Comparison of ENCODE assay signal across 9 cellular contexts in genomic region chr12:53096761-53097160, GRCh38. TPM values are rescaled to one million over a fixed set of nuclear protein-coding genes. Genes with fewer than 3 reads are reported as not detected.
DNase-seq lines count a peak whose midpoint lies in the region; ATAC-seq and TF ChIP-seq lines count a peak whose summit lies in the region.
"Had no signal": no experiment of that assay in that cellular context is flagged by ENCODE, and none has a peak within 500 bp of the region (broad histone marks: within the 10 kb centered on the region; RNA-seq: fewer than 3 reads in every experiment).

No MANE protein-coding gene starts in this region.

- H2AK5ac ChIP-seq in IMR-90 (ENCODE audit: low read depth, low read length) = peak overlapping the region; percentile 91

- peak overlapping the region; percentile 78 for H4K91ac ChIP-seq in IMR-90 (ENCODE audit: insufficient read depth, low read depth, low read length)

- intact Hi-C loops in IMR-90 (cut with micrococcal nuclease) = no loop called here
- intact Hi-C loops in naive thymus-derived CD4-positive, alpha-beta T cell (cut with micrococcal nuclease) = loop anchor here (5.0 kb wide), 2 partner anchors 44 to 191 kb away; partner anchors contain the start of gene TNS2 (in 1 of the 2)

- H3K4me3 ChIP-seq in ACC112 (ENCODE audit: low read depth, low read length) (peak overlapping the region; percentile 88), IMR-90 (ENCODE audit: insufficient read depth, low read depth, low read length) (peak overlapping the region; percentile 60)
- H3K4me3 ChIP-seq in naive thymus-derived CD4-positive, alpha-beta T cell (ENCODE audit: low read length) = peak overlapping the region; percentile 49

- TF ChIP-seq CTCF in IMR-90 (conservative IDR thresholded peaks at IDR 0.05; ENCODE audit: low read depth, low read length) = no peak

- no peaks in the 10 kb centered on the region for H3K27me3 ChIP-seq in ACC112 (ENCODE audit: insufficient read depth, low read length)
- H3K27me3 ChIP-seq in IMR-90 (ENCODE audit: control insufficient read depth, insufficient read depth, low read length) = no peaks in the 10 kb centered on the region
- no peaks in the 10 kb centered on the region for H3K27me3 ChIP-seq in naive thymus-derived CD4-positive, alpha-beta T cell (ENCODE audit: control insufficient read depth in 2 of 2, insufficient read depth in 2 of 2, low read length in 2 of 2)

- H4K8ac ChIP-seq in IMR-90 (ENCODE audit: low read depth in 2 of 2, low read length in 2 of 2) = peak overlapping the region; percentile 84 to 89

- in situ Hi-C loops in IMR-90 (cut with MboI; ENCODE audit: low sequenced_read_pairs) = no loop called here

- peak overlapping the region; percentile 81 for H3K9ac ChIP-seq in IMR-90 (ENCODE audit: low read depth, low read length)

- H3K14ac ChIP-seq in IMR-90 (replicated peaks; ENCODE audit: low read depth, low read length) = peak overlapping the region; percentile 99

- H3K27ac ChIP-seq in ACC112 (ENCODE audit: low read depth, low read length) (peak overlapping the region; percentile 89), IMR-90 (ENCODE audit: insufficient read depth, low read length) (peak overlapping the region; percentile 94), substantia nigra (ENCODE audit: low read depth, low read length, poor library complexity, severe bottlenecking) (no peak overlapping the region)
- H3K27ac ChIP-seq in naive thymus-derived CD4-positive, alpha-beta T cell (ENCODE audit: low read depth, low read length) = no peak overlapping the region

- H2BK120ac ChIP-seq in IMR-90 (ENCODE audit: low read depth, low read length) = peak overlapping the region; percentile 78

- H2BK5ac ChIP-seq in IMR-90 (ENCODE audit: low read depth, low read length, poor library complexity, severe bottlenecking) = peak overlapping the region; percentile 96

- peaks cover 17% of the 10 kb centered on the region for H3K4me1 ChIP-seq in ACC112 (ENCODE audit: control insufficient read depth, insufficient read depth, low read length, unreplicated experiment)
- peaks cover 32% of the 10 kb centered on the region for H3K4me1 ChIP-seq in IMR-90 (ENCODE audit: control insufficient read depth, insufficient read depth, low read length)
- peaks cover 18 to 22% of the 10 kb centered on the region in 2 donors for H3K4me1 ChIP-seq in naive thymus-derived CD4-positive, alpha-beta T cell (ENCODE audit: control insufficient read depth in 2 of 2, insufficient read depth in 2 of 2, low read length in 2 of 2)

- no peak for DNase-seq in IMR-90
- no peak for DNase-seq in effector memory CD8-positive, alpha-beta T cell
- DNase-seq in naive thymus-derived CD4-positive, alpha-beta T cell = no peak
- DNase-seq in activated CD4-positive, CD25-positive, alpha-beta regulatory T cell (lab: John Stamatoyannopoulos, UW) = no peak
- DNase-seq in substantia nigra (lab: John Stamatoyannopoulos, UW) = no peak
- no peak for DNase-seq in NOMO-1 treated with dmso at 0.1 percent for 144 hours (lab: John Stamatoyannopoulos, UW; ENCODE audit: unreplicated experiment)

- CTCF ChIA-PET in IMR-90 (lab: Yijun Ruan, JAX) = interaction anchor here (3.9 kb wide), 1 partner anchor 31 kb away, joined by 39 read pairs; no protein-coding TSS in a partner anchor
- CTCF ChIA-PET in naive thymus-derived CD4-positive, alpha-beta T cell (lab: Charles Lee) = interaction anchor here (1.6 to 4.1 kb wide), 4 partner anchors 18 to 248 kb away, joined by 5 to 100 read pairs (median 24); partner anchors contain the start of gene SPRYD3

- TF ChIP-seq POLR2A in IMR-90 (IDR thresholded peaks at IDR 0.05; ENCODE audit: low read depth, low read length) = no peak

- H3K4me3 Mint-ChIP-seq in effector memory CD8-positive, alpha-beta T cell = peak overlapping the region; percentile 76 to 82
- peak overlapping the region; percentile 73 to 93 (median 82) for H3K4me3 Mint-ChIP-seq in naive thymus-derived CD4-positive, alpha-beta T cell

- no peaks in the 10 kb centered on the region for H3K79me2 ChIP-seq in ACC112 (ENCODE audit: control insufficient read depth, insufficient read depth, low read length, unreplicated experiment)

- 13% methylated on average over 5 of the region's 9 CpGs; no CpG with 5 or more reads in 1 of the 2 experiments for WGBS in IMR-90 (ENCODE audit: extremely low coverage in 2 of 2, insufficient read length in 1 of 2), 2 experiments

- peak overlapping the region; percentile 100 for H3K4ac ChIP-seq in IMR-90 (ENCODE audit: low read depth, low read length)

- H3K9me3 Mint-ChIP-seq in effector memory CD8-positive, alpha-beta T cell = no peaks in the 10 kb centered on the region
- H3K9me3 Mint-ChIP-seq in naive thymus-derived CD4-positive, alpha-beta T cell = no peaks in the 10 kb centered on the region

- no peak for TF ChIP-seq RAD21 in IMR-90 (IDR thresholded peaks at IDR 0.05; ENCODE audit: low read length)

- peaks cover 0 to 7% of the 10 kb centered on the region in 2 donors for H3K27me3 Mint-ChIP-seq in effector memory CD8-positive, alpha-beta T cell
- peaks cover 0 to 44% (median 0%) of the 10 kb centered on the region in 5 donors for H3K27me3 Mint-ChIP-seq in naive thymus-derived CD4-positive, alpha-beta T cell

- H3K36me3 Mint-ChIP-seq in effector memory CD8-positive, alpha-beta T cell (ENCODE audit: insufficient read depth) = no peaks in the 10 kb centered on the region
- H3K36me3 Mint-ChIP-seq in naive thymus-derived CD4-positive, alpha-beta T cell = no peaks in the 10 kb centered on the region

- peak overlapping the region; percentile 98 for H3K4me2 ChIP-seq in IMR-90 (ENCODE audit: low read depth, low read length)

- peaks cover 0 to 38% of the 10 kb centered on the region in 2 experiments; a peak in 3 of 4 replicates for H3K79me1 ChIP-seq in IMR-90 (ENCODE audit: low read depth in 1 of 2, low read length in 2 of 2)

- dilution Hi-C loops in IMR-90 (cut with HindIII; ENCODE audit: low sequenced_read_pairs, unreplicated experiment) = no loop called here

- no peaks in the 10 kb centered on the region for H4K20me1 ChIP-seq in IMR-90 (ENCODE audit: insufficient read depth, low read length)

- POLR2A ChIA-PET in IMR-90 (lab: Charles Lee; ENCODE audit: unreplicated experiment) = interaction anchor here (0.6 kb wide), 1 partner anchor 49 kb away, joined by 3 read pairs; no protein-coding TSS in a partner anchor
- POLR2A ChIA-PET in naive thymus-derived CD4-positive, alpha-beta T cell (lab: Charles Lee) = interaction anchor here (0.6 to 3.6 kb wide), 2 partner anchors 17 to 82 kb away, joined by 3 to 35 read pairs; partner anchors contain the start of gene SPRYD3

- H3K9me3 ChIP-seq in IMR-90 (ENCODE audit: control insufficient read depth, insufficient read depth, low read length) = no peaks in the 10 kb centered on the region
- H3K9me3 ChIP-seq in naive thymus-derived CD4-positive, alpha-beta T cell (ENCODE audit: control insufficient read depth in 2 of 3, low read length in 3 of 3) = no peaks in the 10 kb centered on the region

- H3K36me3 ChIP-seq in ACC112 (ENCODE audit: insufficient read depth, low read length) = peaks cover 6% of the 10 kb centered on the region; the same call in 1 of the 2 replicates
- peaks cover 2% of the 10 kb centered on the region; the same call in 1 of the 2 replicates for H3K36me3 ChIP-seq in IMR-90 (ENCODE audit: control insufficient read depth, insufficient read depth, low read length)
- H3K36me3 ChIP-seq in naive thymus-derived CD4-positive, alpha-beta T cell (ENCODE audit: control insufficient read depth in 2 of 3, insufficient read depth in 3 of 3, low read length in 3 of 3) = no peaks in the 10 kb centered on the region

- peak overlapping the region; percentile 100 for H2AK9ac ChIP-seq in IMR-90 (replicated peaks; ENCODE audit: low read depth, low read length, poor library complexity)

- H3K9me1 ChIP-seq in IMR-90 (ENCODE audit: insufficient read depth, low read length) = peaks cover 28% of the 10 kb centered on the region

- peak overlapping the region; percentile 69 for H3K56ac ChIP-seq in IMR-90 (ENCODE audit: extremely low read depth, insufficient read depth, low read length)

- peak overlapping the region; percentile 97 for H4K5ac ChIP-seq in IMR-90 (ENCODE audit: low read depth, low read length)

- H3K23ac ChIP-seq in IMR-90 (ENCODE audit: low read depth, low read length) = peak overlapping the region; percentile 93

- BruUV-seq in IMR-90 (replicated peaks; lab: Mats Ljungman, UMichigan) = no TSS peak

- H3K4me1 Mint-ChIP-seq in effector memory CD8-positive, alpha-beta T cell (ENCODE audit: low read depth in 2 of 2) = peaks cover 25% of the 10 kb centered on the region in 2 donors
- H3K4me1 Mint-ChIP-seq in naive thymus-derived CD4-positive, alpha-beta T cell = peaks cover 22 to 33% (median 28%) of the 10 kb centered on the region in 7 donors

- H3K27ac Mint-ChIP-seq in effector memory CD8-positive, alpha-beta T cell = peak overlapping the region; percentile 56 to 76
- peak overlapping the region in 4 of 9 donors; percentile 10 to 82 (median 40) for H3K27ac Mint-ChIP-seq in naive thymus-derived CD4-positive, alpha-beta T cell

- H2BK20ac ChIP-seq in IMR-90 (ENCODE audit: low read depth, low read length) = peak overlapping the region; percentile 64

- no peak for ATAC-seq in IMR-90 (ENCODE audit: low read depth)
- ATAC-seq in effector memory CD8-positive, alpha-beta T cell (replicated peaks) = no peak
- ATAC-seq in naive thymus-derived CD4-positive, alpha-beta T cell = no peak
- no peak for ATAC-seq in GM18520 (IDR thresholded peaks at IDR 0.05; ENCODE audit: unreplicated experiment)

- H2BK15ac ChIP-seq in IMR-90 (ENCODE audit: low read depth, low read length) = peak overlapping the region; percentile 73; the same call in 2 of the 3 replicates

- H2AFZ ChIP-seq in ACC112 (ENCODE audit: low read length, unreplicated experiment) (no peak overlapping the region), IMR-90 (replicated peaks; ENCODE audit: low read length, poor library complexity) (peak overlapping the region; percentile 89)

- peak overlapping the region; percentile 96 for H3K18ac ChIP-seq in IMR-90 (ENCODE audit: low read depth, low read length)

RNA-seq across cellular contexts. Expression of gene IGFBP6, which starts 0.7 kb away (rescaled TPM):
- 124 and 140 TPM in 2 replicates for total RNA-seq in IMR-90 (2012; rRNA removed)
- polyA plus RNA-seq in IMR-90 (2012; rRNA removed) = 337 and 373 TPM in 2 replicates
- polyA plus RNA-seq in IMR-90 (2012; cell fraction: cytosol; rRNA removed) = 592 and 623 TPM in 2 replicates
- 90.7 and 186 TPM in 2 replicates for polyA plus RNA-seq in IMR-90 (2012; cell fraction: nucleus; rRNA removed; ENCODE audit: low replicate concordance)
- under 1 TPM in 3 of 5 experiments, not detected in 2; 0.34 to 0.56 (median 0.54) TPM for total RNA-seq in naive thymus-derived CD4-positive, alpha-beta T cell
- under 1 TPM; 0.41 to 0.81 TPM for polyA plus RNA-seq in naive thymus-derived CD4-positive, alpha-beta T cell

RNA-seq across cellular contexts. Expression of gene SOAT2, which starts 6.5 kb away (rescaled TPM):
- total RNA-seq in IMR-90 (2012; rRNA removed) = under 0.01 and 0.18 TPM in 2 replicates
- 0.39 and 0.55 TPM in 2 replicates for polyA plus RNA-seq in IMR-90 (2012; rRNA removed)
- polyA plus RNA-seq in IMR-90 (2012; cell fraction: cytosol; rRNA removed) = 0.18 and 0.27 TPM in 2 replicates
- 0.52 and 1.3 TPM in 2 replicates for polyA plus RNA-seq in IMR-90 (2012; cell fraction: nucleus; rRNA removed; ENCODE audit: low replicate concordance)
- total RNA-seq in naive thymus-derived CD4-positive, alpha-beta T cell = under 1 TPM in 4 of 5 experiments, not detected in 1; 0.35 to 0.69 (median 0.51) TPM
- polyA plus RNA-seq in naive thymus-derived CD4-positive, alpha-beta T cell = under 1 TPM in 1 of 2 donors, not detected in 1; 0.31 TPM
- total RNA-seq: dermis microvascular lymphatic vessel endothelial cell had no signal

RNA-seq across cellular contexts. Expression of gene SPRYD3, which starts 17.6 kb away (rescaled TPM):
- 21.7 and 25.6 TPM in 2 replicates for total RNA-seq in IMR-90 (2012; rRNA removed)
- 27.8 and 28.8 TPM in 2 replicates for polyA plus RNA-seq in IMR-90 (2012; rRNA removed)
- 20.9 and 26.7 TPM in 2 replicates for polyA plus RNA-seq in IMR-90 (2012; cell fraction: cytosol; rRNA removed)
- 24.4 and 31.3 TPM in 2 replicates for polyA plus RNA-seq in IMR-90 (2012; cell fraction: nucleus; rRNA removed; ENCODE audit: low replicate concordance)
- total RNA-seq in naive thymus-derived CD4-positive, alpha-beta T cell = 10 to 100 TPM; 33.0 to 48.0 (median 36.4) TPM
- 10 to 100 TPM; 48.5 to 57.6 TPM for polyA plus RNA-seq in naive thymus-derived CD4-positive, alpha-beta T cell

RNA-seq across cellular contexts. Expression of gene TNS2, which starts 46.9 kb away (rescaled TPM):
- 10.4 and 10.6 TPM in 2 replicates for total RNA-seq in IMR-90 (2012; rRNA removed)
- polyA plus RNA-seq in IMR-90 (2012; rRNA removed) = 67.2 and 68.0 TPM in 2 replicates
- polyA plus RNA-seq in IMR-90 (2012; cell fraction: cytosol; rRNA removed) = 18.8 and 35.8 TPM in 2 replicates
- 243 and 578 TPM in 2 replicates for polyA plus RNA-seq in IMR-90 (2012; cell fraction: nucleus; rRNA removed; ENCODE audit: low replicate concordance)
- 1 to 10 TPM in 4 of 5 experiments, under 1 TPM in 1; 0.73 to 4.4 (median 2.5) TPM for total RNA-seq in naive thymus-derived CD4-positive, alpha-beta T cell
- under 1 TPM; 0.26 to 0.30 TPM for polyA plus RNA-seq in naive thymus-derived CD4-positive, alpha-beta T cell

Comparison
In these comparisons a context has a peak if more than half of its experiments do, and no peak if none do; other contexts are left out.
1. H3K27ac ChIP-seq: peak in ACC112 (single experiment) and IMR-90 (single experiment); none in naive thymus-derived CD4-positive, alpha-beta T cell (single experiment) and substantia nigra (single experiment).
2. RNA of gene IGFBP6, which starts 0.7 kb away (total RNA-seq): 124 to 140 TPM in IMR-90; 0.34 to 0.56 TPM in naive thymus-derived CD4-positive, alpha-beta T cell; every median in the first group is over 10 times any median in the second.
3. Peak in every context shown above with its lines, with median percentiles within 50 percentile points of each other: H3K4me3 ChIP-seq.